Comparison of ENCODE assay signal across 16 cellular contexts in genomic region chr1:233597489-233597901, GRCh38. TPM values are rescaled to one million over a fixed set of nuclear protein-coding genes. Genes with fewer than 3 reads are reported as not detected.
DNase-seq lines count a peak whose midpoint lies in the region; ATAC-seq and TF ChIP-seq lines count a peak whose summit lies in the region.
"Had no signal": no experiment of that assay in that cellular context is flagged by ENCODE, and none has a peak within 500 bp of the region (broad histone marks: within the 10 kb centered on the region; RNA-seq: fewer than 3 reads in every experiment).

No MANE protein-coding gene starts in this region.

- WGBS in right lobe of liver (ENCODE audit: insufficient coverage, low coverage, low lambda C conversion rate, missing lambda C conversion rate) = 30% methylated on average over 2 of the region's 2 CpGs

- H3K27ac ChIP-seq in fibroblast of lung (ENCODE audit: insufficient read depth, low read length) (no peak overlapping the region), right lobe of liver (no peak overlapping the region)
- H3K27ac ChIP-seq: brain microvascular endothelial cell, gastrocnemius medialis, lower lobe of right lung, suprapubic skin had no signal

- no peak overlapping the region for H3K9ac ChIP-seq in fibroblast of lung (ENCODE audit: insufficient read depth, low read length)

- H3K36me3 ChIP-seq in fibroblast of lung (ENCODE audit: control insufficient read depth, insufficient read depth, low read length) (no peaks in the 10 kb centered on the region), right lobe of liver (no peaks in the 10 kb centered on the region)
- H3K36me3 ChIP-seq: brain microvascular endothelial cell, gastrocnemius medialis, lower lobe of right lung, suprapubic skin had no signal

- no peak for TF ChIP-seq CTCF in fibroblast of lung (conservative IDR thresholded peaks at IDR 0.05 in 1 of 2, IDR thresholded peaks at IDR 0.05 in 1 of 2; ENCODE audit: low read depth in 1 of 2, low read length in 2 of 2)
- no peak for TF ChIP-seq CTCF in right lobe of liver (IDR thresholded peaks at IDR 0.05)

- no peak overlapping the region for H2AFZ ChIP-seq in fibroblast of lung (ENCODE audit: low read length)

- peak overlapping the region; percentile 75 for H3K27ac Mint-ChIP-seq in T-helper 2 cell treated with Interferon-gamma antibody and Interleukin-4, amounts not matched to agents 5 μg/mL and 100 μg/mL, for 36 hours
- H3K27ac Mint-ChIP-seq: CD4-positive, CD25-positive, alpha-beta regulatory T cell; natural killer cell had no signal

- H3K4me3 Mint-ChIP-seq in T-helper 2 cell treated with Interferon-gamma antibody and Interleukin-4, amounts not matched to agents 5 μg/mL and 100 μg/mL, for 36 hours = no peak overlapping the region
- H3K4me3 Mint-ChIP-seq: CD4-positive, CD25-positive, alpha-beta regulatory T cell; natural killer cell had no signal

- DNase-seq in GM03348 (ENCODE audit: low spot score) (peak; percentile 22), fibroblast of lung (ENCODE audit: low read depth in 2 of 2) (peak; percentile 5 to 35), NCI-H1694 treated with DMSO at 0.1 percent for 48 hours (lab: John Stamatoyannopoulos, UW) (no peak), right lobe of liver (no peak), mesenteric fat pad (ENCODE audit: low spot score) (no peak)
- no peak for DNase-seq in T-helper 2 cell treated with Interferon-gamma antibody and Interleukin-4, amounts not matched to agents 5 μg/mL and 100 μg/mL, for 36 hours (ENCODE audit: low spot score)
- DNase-seq: activated CD4-positive, CD25-positive, alpha-beta regulatory T cell treated with anti-CD3 and anti-CD28 coated beads, Interleukin-2, amount 50 U/mL, for 72 hours; brain microvascular endothelial cell; CD4-positive, CD25-positive, alpha-beta regulatory T cell; gastrocnemius medialis; lower lobe of right lung; natural killer cell; NCI-H187 treated with DMSO at 0.1 percent for 48 hours had no signal

- H3K4me1 Mint-ChIP-seq in T-helper 2 cell treated with Interferon-gamma antibody and Interleukin-4, amounts not matched to agents 5 μg/mL and 100 μg/mL, for 36 hours (ENCODE audit: low read depth) = peaks cover 34% of the 10 kb centered on the region
- H3K4me1 Mint-ChIP-seq: natural killer cell had no signal

- peak; percentile 36 for ATAC-seq in GM18868 (IDR thresholded peaks at IDR 0.05; ENCODE audit: unreplicated experiment)
- ATAC-seq in right lobe of liver = no peak
- no peak for ATAC-seq in GM21619 (IDR thresholded peaks at IDR 0.05; ENCODE audit: unreplicated experiment)
- ATAC-seq: gastrocnemius medialis, lower lobe of right lung, natural killer cell had no signal

- no peaks in the 10 kb centered on the region for H3K4me1 ChIP-seq in fibroblast of lung (ENCODE audit: control insufficient read depth, extremely low read depth, insufficient read depth, low read length)
- H3K4me1 ChIP-seq in right lobe of liver = peaks cover 0 to 16% (median 0%) of the 10 kb centered on the region in 4 donors
- H3K4me1 ChIP-seq: gastrocnemius medialis, lower lobe of right lung, suprapubic skin had no signal

- H3K9me3 ChIP-seq in fibroblast of lung (ENCODE audit: control insufficient read depth, insufficient read depth, low read depth, low read length) (no peaks in the 10 kb centered on the region), right lobe of liver (no peaks in the 10 kb centered on the region)
- H3K9me3 ChIP-seq: gastrocnemius medialis, lower lobe of right lung, suprapubic skin had no signal

- intact Hi-C loops in right lobe of liver (cut with DNase I) = no loop called here

- no peak overlapping the region for H3K4me3 ChIP-seq in fibroblast of lung (replicated peaks in 1 of 4; ENCODE audit: control extremely low read depth in 1 of 4, insufficient read depth in 1 of 4, low read depth in 3 of 4, low read length in 4 of 4)
- H3K4me3 ChIP-seq in right lobe of liver = no peak overlapping the region
- H3K4me3 ChIP-seq: gastrocnemius medialis, lower lobe of right lung, suprapubic skin had no signal

- peaks cover 6% of the 10 kb centered on the region for H3K9me3 Mint-ChIP-seq in T-helper 2 cell treated with Interferon-gamma antibody and Interleukin-4, amounts not matched to agents 5 μg/mL and 100 μg/mL, for 36 hours

- no peak overlapping the region for H3K4me2 ChIP-seq in fibroblast of lung (ENCODE audit: extremely low read depth, insufficient read depth, low read length)

- no peaks in the 10 kb centered on the region for H3K27me3 ChIP-seq in fibroblast of lung (ENCODE audit: control insufficient read depth, insufficient read depth, low read length)
- H3K27me3 ChIP-seq in right lobe of liver = no peaks in the 10 kb centered on the region
- H3K27me3 ChIP-seq: brain microvascular endothelial cell, gastrocnemius medialis had no signal

- no peak for TF ChIP-seq POLR2A in right lobe of liver (IDR thresholded peaks at IDR 0.05)

- no peaks in the 10 kb centered on the region for H3K79me2 ChIP-seq in fibroblast of lung (ENCODE audit: control insufficient read depth, insufficient read depth, low read length)

- H3K27me3 Mint-ChIP-seq in T-helper 2 cell treated with Interferon-gamma antibody and Interleukin-4, amounts not matched to agents 5 μg/mL and 100 μg/mL, for 36 hours (ENCODE audit: low read depth) = peaks cover 9% of the 10 kb centered on the region

- H4K20me1 ChIP-seq in fibroblast of lung (ENCODE audit: control insufficient read depth, extremely low read depth, insufficient read depth, low read length) = no peaks in the 10 kb centered on the region

- peaks cover 6% of the 10 kb centered on the region for H3K36me3 Mint-ChIP-seq in T-helper 2 cell treated with Interferon-gamma antibody and Interleukin-4, amounts not matched to agents 5 μg/mL and 100 μg/mL, for 36 hours (ENCODE audit: low read depth)
- H3K36me3 Mint-ChIP-seq: CD4-positive, CD25-positive, alpha-beta regulatory T cell; natural killer cell had no signal

RNA-seq across cellular contexts. Expression of gene KCNK1, which starts 16.4 kb away (rescaled TPM):
- total RNA-seq in fibroblast of lung (2.6 and 2.8 TPM in 2 replicates), right lobe of liver (1 to 10 TPM; 1.1 to 7.6 (median 3.6) TPM), mesenteric fat pad (2.2 TPM)
- polyA plus RNA-seq in fibroblast of lung = 0.48 and 2.1 TPM in 2 replicates
- 0.41 and 2.6 TPM in 2 replicates for polyA plus RNA-seq in fibroblast of lung (2012)
- 8.6 TPM in 1 of 2 replicates, not detected in the other for polyA minus RNA-seq in fibroblast of lung (ENCODE audit: low replicate concordance)

Comparison
In these comparisons a context has a peak if more than half of its experiments do, and no peak if none do; other contexts are left out.
1. DNase-seq: peak in GM03348 (single experiment) and fibroblast of lung (2 of 2); none in T-helper 2 cell treated with Interferon-gamma antibody and Interleukin-4, amounts not matched to agents 5 μg/mL and 100 μg/mL, for 36 hours (single experiment), NCI-H1694 treated with DMSO at 0.1 percent for 48 hours (single experiment), right lobe of liver (0 of 3) and mesenteric fat pad (single experiment).